8 cellular contexts compared by ENCODE assay signal in the genomic region with DNA sequence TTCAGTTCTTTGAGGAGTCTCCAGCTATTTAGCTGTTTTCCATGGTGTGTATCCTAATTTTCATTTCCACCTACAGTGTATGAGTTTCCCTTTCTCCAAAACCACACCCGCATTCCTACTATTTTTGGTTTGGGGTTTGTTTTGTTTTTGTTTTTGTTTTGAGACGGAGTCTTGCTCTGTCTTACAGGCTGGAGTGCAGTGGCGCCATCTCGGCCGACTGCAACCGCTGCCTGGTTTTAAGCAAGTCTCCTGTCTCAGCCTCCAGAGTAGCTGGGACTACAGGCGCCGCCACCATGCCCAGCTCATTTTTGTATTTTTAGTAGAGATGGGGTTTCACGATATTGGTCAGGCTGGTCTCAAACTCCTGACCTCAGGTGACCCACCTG.
A peak's percentile ranks its signal among the peaks of the same experiment; 100 is the strongest.
DNase-seq lines count a peak whose midpoint lies in the region; ATAC-seq and TF ChIP-seq lines count a peak whose summit lies in the region.
"Not testable (repeated sequence)": the region's sequence is repeated elsewhere in the genome, so short reads cannot be mapped to it uniquely, and the experiment has no call there.

No MANE protein-coding gene starts in this region.

- not testable (repeated sequence) for H3K9me3 Mint-ChIP-seq in stimulated activated naive CD8-positive, alpha-beta T cell treated with anti-CD3 and anti-CD28 coated beads, Interleukin-15, Interleukin-2, amounts not matched to agents 100 ng/mL and 50 ng/mL, for 24 hours

- not testable (repeated sequence) for H3K9me3 ChIP-seq in OCI-LY3 (ENCODE audit: insufficient read depth, low read length); mononuclear cell (ENCODE audit: low read depth, low read length)

- H3K79me2 ChIP-seq in OCI-LY3 (ENCODE audit: low read length) = peaks cover 26% of the 10 kb centered on the region

- ATAC-seq in GM21515 (IDR thresholded peaks at IDR 0.05; ENCODE audit: unreplicated experiment) (peak; percentile 41), HG03378 (IDR thresholded peaks at IDR 0.05; ENCODE audit: unreplicated experiment) (peak; percentile 37)

- not testable (repeated sequence) for H3K36me3 ChIP-seq in OCI-LY3 (replicated peaks; ENCODE audit: low read depth, low read length)

- H3K27me3 ChIP-seq in OCI-LY3 (ENCODE audit: low read depth, low read length); mononuclear cell (ENCODE audit: insufficient read depth, low read length): not testable (repeated sequence)

- H3K4me1 ChIP-seq in OCI-LY3 (ENCODE audit: low read length) (peaks cover 11% of the 10 kb centered on the region), mononuclear cell (ENCODE audit: insufficient read depth, low read length) (peaks cover 16% of the 10 kb centered on the region)

- H3K4me3 Mint-ChIP-seq in stimulated activated naive CD8-positive, alpha-beta T cell treated with anti-CD3 and anti-CD28 coated beads, Interleukin-15, Interleukin-2, amounts not matched to agents 100 ng/mL and 50 ng/mL, for 24 hours = peak overlapping the region; percentile 95

- peak overlapping the region; percentile 84 for H2AFZ ChIP-seq in OCI-LY3 (ENCODE audit: low read depth, low read length)

- peak overlapping the region; percentile 68 for H3K4me2 ChIP-seq in OCI-LY3 (ENCODE audit: low read length)

- H3K4me3 ChIP-seq in OCI-LY3 (ENCODE audit: low read length) (peak overlapping the region; percentile 97), fibroblast of mammary gland (ENCODE audit: control insufficient read depth, low read depth, low read length) (peak overlapping the region; percentile 75), mononuclear cell (ENCODE audit: low read length) (peak overlapping the region; percentile 60)

- peaks cover 39% of the 10 kb centered on the region for H3K4me1 Mint-ChIP-seq in stimulated activated naive CD8-positive, alpha-beta T cell treated with anti-CD3 and anti-CD28 coated beads, Interleukin-15, Interleukin-2, amounts not matched to agents 100 ng/mL and 50 ng/mL, for 24 hours (ENCODE audit: low read depth)

- H3K27me3 Mint-ChIP-seq in stimulated activated naive CD8-positive, alpha-beta T cell treated with anti-CD3 and anti-CD28 coated beads, Interleukin-15, Interleukin-2, amounts not matched to agents 100 ng/mL and 50 ng/mL, for 24 hours = not testable (repeated sequence)

- peak overlapping the region; percentile 91 for H3K27ac Mint-ChIP-seq in stimulated activated naive CD8-positive, alpha-beta T cell treated with anti-CD3 and anti-CD28 coated beads, Interleukin-15, Interleukin-2, amounts not matched to agents 100 ng/mL and 50 ng/mL, for 24 hours

- peak overlapping the region; percentile 30 for H3K27ac ChIP-seq in OCI-LY3 (ENCODE audit: low read length)

- H4K20me1 ChIP-seq in OCI-LY3 (ENCODE audit: insufficient read depth, low read length) = not testable (repeated sequence)

- H3K36me3 Mint-ChIP-seq in stimulated activated naive CD8-positive, alpha-beta T cell treated with anti-CD3 and anti-CD28 coated beads, Interleukin-15, Interleukin-2, amounts not matched to agents 100 ng/mL and 50 ng/mL, for 24 hours (ENCODE audit: low read depth) = peaks cover 29% of the 10 kb centered on the region

- DNase-seq in DMS53 (lab: John Stamatoyannopoulos, UW) (peak; percentile 9), fibroblast of mammary gland (ENCODE audit: low read depth) (peak; percentile 37)
- peak; percentile 19 for DNase-seq in activated naive CD4-positive, alpha-beta T cell treated with anti-CD3 and anti-CD28 coated beads, Interleukin-2, amount 50 U/mL, for 16 hours

- peak overlapping the region; percentile 88 for H3K9ac ChIP-seq in OCI-LY3 (ENCODE audit: low read length)

- not testable (repeated sequence) for TF ChIP-seq CTCF in OCI-LY3 (IDR thresholded peaks at IDR 0.05; ENCODE audit: low read depth, low read length); fibroblast of mammary gland (conservative IDR thresholded peaks at IDR 0.05; ENCODE audit: control insufficient read depth, insufficient read depth, low read depth, low read length)

Comparison
In these comparisons a context has a peak if more than half of its experiments do, and no peak if none do; other contexts are left out.
1. Peak in every context shown above with its lines: DNase-seq, ATAC-seq, H3K4me3 ChIP-seq and H3K27ac ChIP-seq.